ENCODE assay signal across 11 cellular contexts in the genomic region with DNA sequence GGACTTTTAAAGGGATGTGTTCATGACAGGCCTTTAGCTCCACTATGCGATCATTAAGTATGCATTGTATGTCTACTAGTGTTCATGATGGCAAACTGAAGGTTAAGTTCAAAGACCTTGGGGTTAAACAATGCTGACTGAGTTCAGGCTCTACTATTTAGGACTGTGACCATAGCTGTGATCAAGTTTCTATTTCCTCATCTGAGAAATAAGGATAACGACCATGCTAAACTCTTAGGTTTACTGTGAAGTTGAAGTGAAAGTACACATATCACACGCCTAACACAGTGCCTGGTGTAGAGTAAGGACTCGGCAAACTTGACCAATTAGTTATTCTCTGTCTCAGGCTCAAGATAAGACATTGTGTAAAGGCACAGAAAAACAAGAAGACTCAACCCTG.
DNase-seq lines count a peak whose midpoint lies in the region; ATAC-seq, FAIRE-seq and TF ChIP-seq lines count a peak whose summit lies in the region.
"Had no signal": no experiment of that assay in that cellular context is flagged by ENCODE, and none has a peak within 500 bp of the region (broad histone marks: within the 10 kb centered on the region; RNA-seq: fewer than 3 reads in every experiment).

No MANE protein-coding gene starts in this region.

- no peak overlapping the region for H3K27ac Mint-ChIP-seq in activated naive CD4-positive, alpha-beta T cell treated with anti-CD3 and anti-CD28 coated beads for 36 hours
- H3K27ac Mint-ChIP-seq: activated CD8-positive, alpha-beta memory T cell treated with anti-CD3 and anti-CD28 coated beads, Interleukin-2, amount 10 ng/mL, durations not matched to agents 7 days and 5 days had no signal

- no peak for TF ChIP-seq POLR2A in K562 (conservative IDR thresholded peaks at IDR 0.05)

- H3K9me3 ChIP-seq in K562 (replicated peaks; ENCODE audit: control insufficient read depth, insufficient read depth, low read depth, low read length) = no peaks in the 10 kb centered on the region
- H3K9me3 ChIP-seq: ascending aorta had no signal

- no peaks in the 10 kb centered on the region for H4K20me1 ChIP-seq in K562 (replicated peaks; ENCODE audit: control insufficient read depth, insufficient read depth, low read length)

- no peaks in the 10 kb centered on the region for H3K36me3 Mint-ChIP-seq in activated naive CD4-positive, alpha-beta T cell treated with anti-CD3 and anti-CD28 coated beads for 36 hours (ENCODE audit: low read depth)
- H3K36me3 Mint-ChIP-seq: activated CD8-positive, alpha-beta memory T cell treated with anti-CD3 and anti-CD28 coated beads, Interleukin-2, amount 10 ng/mL, durations not matched to agents 7 days and 5 days had no signal

- DNase-seq in K562 (ENCODE audit: extremely low read depth in 1 of 4, low spot score in 3 of 4) (no peak), nucleus accumbens (lab: John Stamatoyannopoulos, UW) (no peak), NCI-H187 treated with DMSO at 0.1 percent for 48 hours (lab: John Stamatoyannopoulos, UW) (no peak)
- no peak for DNase-seq in activated naive CD4-positive, alpha-beta T cell treated with anti-CD3 and anti-CD28 coated beads for 36 hours
- no peak for DNase-seq in stimulated activated CD4-positive, alpha-beta T cell treated with anti-CD3 and anti-CD28 coated beads, Interleukin-4, amount 100 ng/mL, for 4 hours
- DNase-seq: activated CD8-positive, alpha-beta memory T cell treated with anti-CD3 and anti-CD28 coated beads, Interleukin-2, amount 10 ng/mL, durations not matched to agents 7 days and 5 days; DMS 273 treated with DMSO at 0.1 percent for 48 hours had no signal

- POLR2A ChIA-PET in K562 (lab: Yijun Ruan, JAX) = interaction anchor here (1.5 kb wide), 1 partner anchor 10 kb away, joined by 6 read pairs; no protein-coding TSS in a partner anchor

- FAIRE-seq in K562 (lab: Jason Lieb, UNC) = no peak

- H3K36me3 ChIP-seq in K562 (ENCODE audit: control insufficient read depth, insufficient read depth, low read length) = no peaks in the 10 kb centered on the region
- H3K36me3 ChIP-seq: ascending aorta had no signal

- no peak overlapping the region for H3K4me3 ChIP-seq in K562
- H3K4me3 ChIP-seq: ascending aorta had no signal

- H2AFZ ChIP-seq in K562 (ENCODE audit: low read depth, low read length) = peak overlapping the region; percentile 44; the same call in 1 of the 2 replicates

- no peak for TF ChIP-seq RAD21 in K562 (CRISPR knock-in tag; conservative IDR thresholded peaks at IDR 0.05 in 1 of 2, IDR thresholded peaks at IDR 0.05 in 1 of 2)

- in situ Hi-C loops in K562 (cut with MboI) = loop anchor here (25.0 kb wide), 1 partner anchor 1075 kb away; no protein-coding TSS in a partner anchor

- no peak overlapping the region for H3K27ac ChIP-seq in K562 (ENCODE audit: extremely low read depth, low read depth, low read length)
- H3K27ac ChIP-seq: ascending aorta had no signal

- H3K79me2 ChIP-seq in K562 (ENCODE audit: control insufficient read depth, insufficient read depth, low read length) = no peaks in the 10 kb centered on the region

- no peak overlapping the region for H3K9ac ChIP-seq in K562 (ENCODE audit: insufficient read depth in 1 of 2, low read depth in 2 of 2, low read length in 2 of 2)

- no peaks in the 10 kb centered on the region for H3K9me3 Mint-ChIP-seq in activated naive CD4-positive, alpha-beta T cell treated with anti-CD3 and anti-CD28 coated beads for 36 hours

- peak; percentile 76 for ATAC-seq in GM18873 (IDR thresholded peaks at IDR 0.05; ENCODE audit: low FRiP score, unreplicated experiment)
- ATAC-seq in GM21526 (IDR thresholded peaks at IDR 0.05; ENCODE audit: low FRiP score, unreplicated experiment) = peak; percentile 76
- ATAC-seq in HG03066 (IDR thresholded peaks at IDR 0.05; ENCODE audit: low read depth, unreplicated experiment) = peak; percentile 75
- no peak for ATAC-seq in K562
- ATAC-seq: activated CD8-positive, alpha-beta memory T cell treated with anti-CD3 and anti-CD28 coated beads, Interleukin-2, amount 10 ng/mL, durations not matched to agents 7 days and 5 days had no signal

- TF ChIP-seq CTCF in K562 (IDR thresholded peaks at IDR 0.05 in 2 of 3, conservative IDR thresholded peaks at IDR 0.05 in 1 of 3; ENCODE audit: insufficient read depth in 2 of 3, low read depth in 1 of 3, low read length in 3 of 3) = no peak

- no peaks in the 10 kb centered on the region for H3K4me1 ChIP-seq in K562 (replicated peaks in 1 of 2; ENCODE audit: control insufficient read depth in 2 of 2, insufficient read depth in 2 of 2, low read length in 2 of 2)
- H3K4me1 ChIP-seq: ascending aorta had no signal

- no peak overlapping the region for H3K4me2 ChIP-seq in K562 (ENCODE audit: insufficient read depth, low read length)

- H3K27me3 Mint-ChIP-seq in activated naive CD4-positive, alpha-beta T cell treated with anti-CD3 and anti-CD28 coated beads for 36 hours (ENCODE audit: low read depth) = no peaks in the 10 kb centered on the region

- CTCF ChIA-PET in K562 (lab: Yijun Ruan, JAX; ENCODE audit: low intra/inter-chr PET ratio) = no interaction called here
- CTCF ChIA-PET in activated naive CD4-positive, alpha-beta T cell treated with anti-CD3 and anti-CD28 coated beads for 36 hours (lab: Charles Lee) = interaction anchor here (1.2 kb wide), 1 partner anchor 12 kb away, joined by 5 read pairs; no protein-coding TSS in a partner anchor

- no peaks in the 10 kb centered on the region for H3K27me3 ChIP-seq in K562 (ENCODE audit: control insufficient read depth in 2 of 2, insufficient read depth in 2 of 2, low read length in 2 of 2)
- H3K27me3 ChIP-seq: ascending aorta had no signal

- WGBS in K562 (ENCODE audit: insufficient coverage, low coverage, missing lambda C conversion rate) = 63% methylated on average over 4 of the region's 4 CpGs

- H3K4me3 Mint-ChIP-seq in activated naive CD4-positive, alpha-beta T cell treated with anti-CD3 and anti-CD28 coated beads for 36 hours = no peak overlapping the region
- H3K4me3 Mint-ChIP-seq: activated CD8-positive, alpha-beta memory T cell treated with anti-CD3 and anti-CD28 coated beads, Interleukin-2, amount 10 ng/mL, durations not matched to agents 7 days and 5 days had no signal

- H3K4me1 Mint-ChIP-seq in activated naive CD4-positive, alpha-beta T cell treated with anti-CD3 and anti-CD28 coated beads for 36 hours (ENCODE audit: low read depth) = no peaks in the 10 kb centered on the region

- intact Hi-C loops in K562 (cut with micrococcal nuclease) = no loop called here
- intact Hi-C loops in activated naive CD4-positive, alpha-beta T cell treated with anti-CD3 and anti-CD28 coated beads for 36 hours (cut with micrococcal nuclease) = no loop called here

- TF ChIP-seq EP300 in K562 (IDR thresholded peaks at IDR 0.05; ENCODE audit: low read length) = no peak

- BruUV-seq in K562 (replicated peaks; lab: Mats Ljungman, UMichigan) = no TSS peak

- no peaks in the 10 kb centered on the region for H3K9me1 ChIP-seq in K562 (ENCODE audit: control insufficient read depth, insufficient read depth, low read length)

TF ChIP-seq in K562, 482 proteins besides CTCF, POLR2A, EP300 and RAD21 (continues in another document):
- TF ChIP-seq ZNF3 (CRISPR knock-in tag; IDR thresholded peaks at IDR 0.05) (no peak), MXI1 (IDR thresholded peaks at IDR 0.05; ENCODE audit: low read depth, low read length) (no peak), NFIC (IDR thresholded peaks at IDR 0.05) (no peak), MAFG (tag; conservative IDR thresholded peaks at IDR 0.05) (no peak), CBX5 (IDR thresholded peaks at IDR 0.05; ENCODE audit: borderline replicate concordance, low read depth) (no peak), RFX1 (IDR thresholded peaks at IDR 0.05) (no peak), SPI1 (IDR thresholded peaks at IDR 0.05; ENCODE audit: borderline replicate concordance, low read depth, low read length) (no peak), CGGBP1 (CRISPR knock-in tag; IDR thresholded peaks at IDR 0.05) (no peak), SAFB (IDR thresholded peaks at IDR 0.05; ENCODE audit: borderline replicate concordance, low read depth, low read length) (no peak), SRF (CRISPR knock-in tag; IDR thresholded peaks at IDR 0.05) (no peak), HMGN3 (IDR thresholded peaks at IDR 0.05; ENCODE audit: borderline replicate concordance, extremely low read depth, insufficient read length, low read depth, low read length) (no peak), ARNT (IDR thresholded peaks at IDR 0.05) (no peak), PHTF2 (CRISPR knock-in tag; IDR thresholded peaks at IDR 0.05) (no peak), GTF2A2 (tag; IDR thresholded peaks at IDR 0.05) (no peak), THRAP3 (IDR thresholded peaks at IDR 0.05; ENCODE audit: borderline replicate concordance) (no peak), ZKSCAN1 (IDR thresholded peaks at IDR 0.05; ENCODE audit: low read depth, low read length) (no peak), HDAC3 (IDR thresholded peaks at IDR 0.05; ENCODE audit: borderline replicate concordance, partially characterized antibody) (no peak), BRD4 (IDR thresholded peaks at IDR 0.05) (no peak)
- TF ChIP-seq, protein P1, sequence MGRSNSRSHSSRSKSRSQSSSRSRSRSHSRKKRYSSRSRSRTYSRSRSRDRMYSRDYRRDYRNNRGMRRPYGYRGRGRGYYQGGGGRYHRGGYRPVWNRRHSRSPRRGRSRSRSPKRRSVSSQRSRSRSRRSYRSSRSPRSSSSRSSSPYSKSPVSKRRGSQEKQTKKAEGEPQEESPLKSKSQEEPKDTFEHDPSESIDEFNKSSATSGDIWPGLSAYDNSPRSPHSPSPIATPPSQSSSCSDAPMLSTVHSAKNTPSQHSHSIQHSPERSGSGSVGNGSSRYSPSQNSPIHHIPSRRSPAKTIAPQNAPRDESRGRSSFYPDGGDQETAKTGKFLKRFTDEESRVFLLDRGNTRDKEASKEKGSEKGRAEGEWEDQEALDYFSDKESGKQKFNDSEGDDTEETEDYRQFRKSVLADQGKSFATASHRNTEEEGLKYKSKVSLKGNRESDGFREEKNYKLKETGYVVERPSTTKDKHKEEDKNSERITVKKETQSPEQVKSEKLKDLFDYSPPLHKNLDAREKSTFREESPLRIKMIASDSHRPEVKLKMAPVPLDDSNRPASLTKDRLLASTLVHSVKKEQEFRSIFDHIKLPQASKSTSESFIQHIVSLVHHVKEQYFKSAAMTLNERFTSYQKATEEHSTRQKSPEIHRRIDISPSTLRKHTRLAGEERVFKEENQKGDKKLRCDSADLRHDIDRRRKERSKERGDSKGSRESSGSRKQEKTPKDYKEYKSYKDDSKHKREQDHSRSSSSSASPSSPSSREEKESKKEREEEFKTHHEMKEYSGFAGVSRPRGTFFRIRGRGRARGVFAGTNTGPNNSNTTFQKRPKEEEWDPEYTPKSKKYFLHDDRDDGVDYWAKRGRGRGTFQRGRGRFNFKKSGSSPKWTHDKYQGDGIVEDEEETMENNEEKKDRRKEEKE (IDR thresholded peaks at IDR 0.05; ENCODE audit: borderline replicate concordance in 1 of 2, control insufficient read depth in 1 of 2, low read depth in 2 of 2, low read length in 1 of 2) = no peak
